Comparison of ENCODE assay signal across 1 cellular context in genomic region chr9:132144708-132145365, GRCh38.
TF ChIP-seq lines count a peak whose summit lies in the region.

No MANE protein-coding gene starts in this region.

TF ChIP-seq in SK-N-SH treated with all-trans-retinoic acid at 6 μM for 48 hours, 23 proteins besides CTCF, POLR2A, EP300 and RAD21 (continued from another document):
- TF ChIP-seq, protein P1, sequence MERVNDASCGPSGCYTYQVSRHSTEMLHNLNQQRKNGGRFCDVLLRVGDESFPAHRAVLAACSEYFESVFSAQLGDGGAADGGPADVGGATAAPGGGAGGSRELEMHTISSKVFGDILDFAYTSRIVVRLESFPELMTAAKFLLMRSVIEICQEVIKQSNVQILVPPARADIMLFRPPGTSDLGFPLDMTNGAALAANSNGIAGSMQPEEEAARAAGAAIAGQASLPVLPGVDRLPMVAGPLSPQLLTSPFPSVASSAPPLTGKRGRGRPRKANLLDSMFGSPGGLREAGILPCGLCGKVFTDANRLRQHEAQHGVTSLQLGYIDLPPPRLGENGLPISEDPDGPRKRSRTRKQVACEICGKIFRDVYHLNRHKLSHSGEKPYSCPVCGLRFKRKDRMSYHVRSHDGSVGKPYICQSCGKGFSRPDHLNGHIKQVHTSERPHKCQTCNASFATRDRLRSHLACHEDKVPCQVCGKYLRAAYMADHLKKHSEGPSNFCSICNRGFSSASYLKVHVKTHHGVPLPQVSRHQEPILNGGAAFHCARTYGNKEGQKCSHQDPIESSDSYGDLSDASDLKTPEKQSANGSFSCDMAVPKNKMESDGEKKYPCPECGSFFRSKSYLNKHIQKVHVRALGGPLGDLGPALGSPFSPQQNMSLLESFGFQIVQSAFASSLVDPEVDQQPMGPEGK (CRISPR knock-in tag; IDR thresholded peaks at IDR 0.05; ENCODE audit: borderline replicate concordance): no peak
- TF ChIP-seq ZNF565 (CRISPR knock-in tag; conservative IDR thresholded peaks at IDR 0.05; ENCODE audit: low read depth) (no peak), ZFP30 (CRISPR knock-in tag; IDR thresholded peaks at IDR 0.05) (no peak), CSRNP3 (CRISPR knock-in tag; IDR thresholded peaks at IDR 0.05) (no peak), ZNF70 (CRISPR knock-in tag; IDR thresholded peaks at IDR 0.05) (no peak), BACH2 (CRISPR knock-in tag; IDR thresholded peaks at IDR 0.05; ENCODE audit: borderline replicate concordance) (no peak), ZFP3 (CRISPR knock-in tag; IDR thresholded peaks at IDR 0.05) (no peak), ZNF8 (CRISPR knock-in tag; IDR thresholded peaks at IDR 0.05) (no peak), TOX (CRISPR knock-in tag; IDR thresholded peaks at IDR 0.05; ENCODE audit: borderline replicate concordance) (no peak), OSR1 (CRISPR knock-in tag; IDR thresholded peaks at IDR 0.05) (no peak), POU6F1 (CRISPR knock-in tag; IDR thresholded peaks at IDR 0.05; ENCODE audit: borderline replicate concordance, low read depth) (no peak), ZC3H10 (CRISPR knock-in tag; IDR thresholded peaks at IDR 0.05) (no peak), CSDC2 (CRISPR knock-in tag; IDR thresholded peaks at IDR 0.05) (no peak), PPARA (CRISPR knock-in tag; IDR thresholded peaks at IDR 0.05; ENCODE audit: borderline replicate concordance) (no peak), GLIS3 (CRISPR knock-in tag; IDR thresholded peaks at IDR 0.05) (no peak)
